ENCODE assay signal across 30 cellular contexts in genomic region chr1:119004129-119004527, GRCh38. TPM values are rescaled to one million over a fixed set of nuclear protein-coding genes. Genes with fewer than 3 reads are reported as not detected.
"Had no signal": no experiment of that assay in that cellular context is flagged by ENCODE, and none has a peak within 500 bp of the region (broad histone marks: within the 10 kb centered on the region; RNA-seq: fewer than 3 reads in every experiment).

No MANE protein-coding gene starts in this region.

- H3K27ac ChIP-seq: ascending aorta, cardiac muscle cell, KMS-11, SJSA1 had no signal

- DNase-seq: activated CD4-positive, alpha-beta T cell treated with anti-CD3 and anti-CD28 coated beads for 36 hours; activated CD4-positive, alpha-beta T cell treated with anti-CD3 and anti-CD28 coated beads, Interleukin-2, amount 10 ng/mL, durations not matched to agents 7 days and 5 days; activated CD4-positive, alpha-beta T cell treated with anti-CD3 and anti-CD28 coated beads, Interleukin-2, amount 50 U/mL, for 48 hours; activated CD8-positive, alpha-beta T cell treated with anti-CD3 and anti-CD28 coated beads, Interleukin-2, amount 10 ng/mL, durations not matched to agents 7 days and 5 days; activated gamma-delta T cell; activated naive CD4-positive, alpha-beta T cell treated with Interleukin-2 at 50 U/mL for 16 hours; activated naive CD8-positive, alpha-beta T cell treated with anti-CD3 and anti-CD28 coated beads, Interleukin-2, amount 10 ng/mL, durations not matched to agents 7 days and 5 days; activated T-cell treated with anti-CD3 and anti-CD28 coated beads, Interleukin-2, amount 50 U/mL, for 24 hours; amygdala; MM.1S; NCI-H1092 treated with DMSO at 0.1 percent for 48 hours; NCI-H1417; NCI-H146; NCI-H187; NCI-H2029 treated with DMSO at 0.1 percent for 48 hours; NCI-H2107; NCI-H2171 treated with DMSO at 0.1 percent for 48 hours; NCI-H2227 treated with DMSO at 0.1 percent for 48 hours; NCI-H446; NCI-H524; NCI-H69; SHP77 treated with DMSO at 0.1 percent for 48 hours; SK-N-SH had no signal

- FAIRE-seq: TTC549 had no signal

- H3K9ac ChIP-seq: KMS-11, SK-N-SH had no signal

- H3K9me3 ChIP-seq: ascending aorta, SJSA1, SK-N-SH had no signal

- H3K27me3 ChIP-seq: SJSA1 had no signal

- H3K36me3 ChIP-seq: ascending aorta, cardiac muscle cell, SJSA1 had no signal

- H3K4me2 ChIP-seq: KMS-11, SK-N-SH had no signal

- H3K4me3 ChIP-seq: ascending aorta, cardiac muscle cell, SJSA1 had no signal

- ATAC-seq: activated CD4-positive, alpha-beta T cell treated with anti-CD3 and anti-CD28 coated beads for 36 hours; activated CD8-positive, alpha-beta T cell treated with anti-CD3 and anti-CD28 coated beads, Interleukin-2, amount 10 ng/mL, durations not matched to agents 7 days and 5 days; Panc1 had no signal

RNA-seq across cellular contexts. Expression of gene TBX15, which starts 16.0 kb away (rescaled TPM):
- total RNA-seq: activated CD4-positive, alpha-beta T cell treated with anti-CD3 and anti-CD28 coated beads for 36 hours; activated CD4-positive, alpha-beta T cell treated with anti-CD3 and anti-CD28 coated beads, Interleukin-2, amount 10 ng/mL, durations not matched to agents 7 days and 5 days; activated CD8-positive, alpha-beta T cell treated with anti-CD3 and anti-CD28 coated beads, Interleukin-2, amount 10 ng/mL, durations not matched to agents 7 days and 5 days; activated naive CD8-positive, alpha-beta T cell treated with anti-CD3 and anti-CD28 coated beads, Interleukin-2, amount 10 ng/mL, durations not matched to agents 7 days and 5 days; activated T-helper 2 cell treated with anti-CD3 and anti-CD28 coated beads, Interferon-gamma antibody, Interleukin-2, Interleukin-4, amounts not matched to agents 10 μg/mL and 5 μg/mL and 100 μg/mL, durations not matched to agents 14 hours and 24 hours and 36 hours; cardiac muscle cell had no signal
- polyA plus RNA-seq: cardiac muscle cell had no signal
